In the genomic region with DNA sequence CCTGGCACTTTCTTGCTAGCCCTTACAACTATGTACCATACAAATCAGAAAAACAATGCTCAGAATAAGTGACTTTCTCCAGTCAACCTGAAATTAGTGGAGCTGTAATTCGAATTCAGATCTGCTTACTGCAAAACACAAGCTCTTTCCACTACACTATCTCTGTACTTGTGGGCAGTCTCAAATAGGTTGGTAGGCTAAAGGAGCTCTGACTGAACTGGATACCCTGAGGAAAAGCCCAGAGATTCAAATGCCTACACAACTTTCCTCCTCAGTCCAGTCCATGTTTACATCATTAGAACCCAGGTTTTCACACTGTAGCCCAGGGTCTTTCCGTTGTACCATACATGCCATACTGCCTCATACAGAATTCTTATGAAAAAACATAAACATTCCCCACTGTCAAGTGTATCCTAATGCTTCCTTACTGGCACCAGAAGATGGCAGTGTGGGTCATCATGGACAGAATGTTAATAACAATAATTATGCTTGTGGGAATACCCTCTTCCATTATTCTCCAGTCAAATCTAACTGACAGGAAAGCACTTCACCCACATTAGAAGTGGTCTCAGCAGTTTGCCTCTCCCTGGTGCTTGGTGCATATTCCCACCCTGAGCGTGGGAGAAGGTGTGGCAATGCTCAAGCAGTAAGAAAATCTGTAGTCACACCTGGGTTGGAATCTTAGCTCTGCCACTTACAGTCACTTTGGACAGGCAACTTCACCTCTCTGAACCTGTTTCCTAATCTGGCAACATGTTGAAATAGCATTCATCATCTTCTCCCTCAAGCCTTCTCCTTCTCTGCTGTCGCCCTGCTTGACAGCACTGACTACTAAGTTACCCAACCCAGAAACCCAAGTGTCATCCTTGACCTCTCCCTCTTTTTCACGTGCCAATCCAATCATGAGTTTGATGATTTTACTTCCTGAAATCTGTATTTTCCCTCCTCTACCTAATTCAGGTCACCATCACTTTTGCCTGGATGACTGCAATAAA, we compare ENCODE assay signal across 8 cellular contexts. TPM values are rescaled to one million over a fixed set of nuclear protein-coding genes. Genes with fewer than 3 reads are reported as not detected.
DNase-seq lines count a peak whose midpoint lies in the region; ATAC-seq and TF ChIP-seq lines count a peak whose summit lies in the region.

No MANE protein-coding gene starts in this region.

- H3K27me3 ChIP-seq in Karpas-422 (ENCODE audit: low read length) (no peaks in the 10 kb centered on the region), left lung (no peaks in the 10 kb centered on the region), vagina (no peaks in the 10 kb centered on the region)

- DNase-seq in EH (ENCODE audit: low read depth) (peak; percentile 74), Karpas-422 (peak; percentile 50), OCI-M1 (lab: John Stamatoyannopoulos, UW) (peak; percentile 68), left lung (no peak), vagina (ENCODE audit: extremely low spot score in 2 of 2) (no peak)
- DNase-seq in central memory CD4-positive, alpha-beta T cell: peak; percentile 17

- TF ChIP-seq CTCF in left lung (IDR thresholded peaks at IDR 0.05): peak; percentile 54 to 63
- peak in 2 of 3 experiments; percentile 48 to 59 for TF ChIP-seq CTCF in vagina (IDR thresholded peaks at IDR 0.05)

- no peak overlapping the region for H3K4me2 ChIP-seq in Karpas-422 (ENCODE audit: low read depth, low read length, poor library complexity, severe bottlenecking)

- no peaks in the 10 kb centered on the region for H3K79me2 ChIP-seq in Karpas-422 (ENCODE audit: low read length)

- H3K9me3 ChIP-seq in Karpas-422 (ENCODE audit: low read length): no peaks in the 10 kb centered on the region
- no peaks in the 10 kb centered on the region for H3K9me3 ChIP-seq in left lung
- H3K9me3 ChIP-seq in vagina: no peaks in the 10 kb centered on the region

- intact Hi-C loops in left lung (cut with DNase I): loop anchor here in 1 of 2 donors (5.0 kb wide), 1 partner anchor 170 kb away; no protein-coding TSS in a partner anchor
- intact Hi-C loops in vagina (cut with DNase I): no loop called here

- no peak for TF ChIP-seq POLR2A in vagina (IDR thresholded peaks at IDR 0.05)

- H3K36me3 ChIP-seq in Karpas-422 (ENCODE audit: insufficient read depth, low read length) (no peaks in the 10 kb centered on the region), left lung (no peaks in the 10 kb centered on the region), vagina (no peaks in the 10 kb centered on the region)

- ATAC-seq in left lung (peak; percentile 96), GM18498 (IDR thresholded peaks at IDR 0.05; ENCODE audit: unreplicated experiment) (no peak), GM21390 (IDR thresholded peaks at IDR 0.05; ENCODE audit: unreplicated experiment) (no peak)

- no peak overlapping the region for H3K27ac ChIP-seq in Karpas-422 (ENCODE audit: low read length)
- H3K27ac ChIP-seq in left lung: no peak overlapping the region
- H3K27ac ChIP-seq in vagina: no peak overlapping the region

- H4K20me1 ChIP-seq in Karpas-422 (ENCODE audit: insufficient read depth, low read depth, low read length): no peaks in the 10 kb centered on the region

- H3K9me2 ChIP-seq in Karpas-422 (replicated peaks; ENCODE audit: insufficient read depth, low read length): no peaks in the 10 kb centered on the region

- H3K4me1 ChIP-seq in Karpas-422 (ENCODE audit: low read length) (no peaks in the 10 kb centered on the region), left lung (no peaks in the 10 kb centered on the region), vagina (no peaks in the 10 kb centered on the region)

- H3K4me3 ChIP-seq in Karpas-422 (ENCODE audit: low read length) (no peak overlapping the region), left lung (no peak overlapping the region), vagina (no peak overlapping the region)

- no peak overlapping the region for H2AFZ ChIP-seq in Karpas-422 (ENCODE audit: low read length)

- no peak overlapping the region for H3K9ac ChIP-seq in Karpas-422 (ENCODE audit: low read length)

RNA-seq across cellular contexts. Expression of a gene that starts 14.4 kb away (rescaled TPM):
- total RNA-seq in Karpas-422 (2014; rRNA removed; shearing (Covaris generic); ENCODE audit: low replicate concordance): 1.6 and 2.2 TPM in 2 replicates
- total RNA-seq in left lung: 10 to 100 TPM; 15.2 to 18.9 TPM
- 30.2 TPM for total RNA-seq in vagina

Comparison
In these comparisons a context has a peak if more than half of its experiments do, and no peak if none do; other contexts are left out.
1. DNase-seq: peak in EH (single experiment), Karpas-422 (single experiment), OCI-M1 (single experiment) and central memory CD4-positive, alpha-beta T cell (single experiment); none in left lung (0 of 2) and vagina (0 of 2).